1 cellular context compared by ENCODE assay signal in the genomic region with DNA sequence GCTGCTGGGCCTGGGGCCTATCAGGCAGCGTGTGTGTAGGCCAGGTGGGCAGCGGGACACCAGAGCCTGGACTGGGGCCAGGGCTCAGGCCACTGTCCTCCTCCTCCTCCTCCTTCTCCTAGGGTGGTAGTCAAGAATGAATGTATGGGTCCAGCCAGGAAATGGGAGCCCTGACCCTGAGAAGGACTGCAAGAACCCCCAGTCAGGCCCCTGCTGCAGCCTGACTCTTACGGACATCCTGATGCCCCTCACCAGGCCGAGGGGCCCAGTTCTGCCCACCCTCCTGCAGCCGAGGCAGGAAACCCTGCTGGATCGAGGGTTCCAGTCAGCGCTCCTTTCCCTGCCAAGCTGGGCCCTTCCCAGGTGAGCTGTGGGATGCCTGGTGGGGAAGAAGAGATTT.
TF ChIP-seq lines count a peak whose summit lies in the region.

No MANE protein-coding gene starts in this region.

TF ChIP-seq in SK-N-SH, 30 proteins besides CTCF, POLR2A, EP300 and RAD21 (continued from another document):
- TF ChIP-seq JUND (IDR thresholded peaks at IDR 0.05) (no peak), ELF1 (IDR thresholded peaks at IDR 0.05) (no peak), FOXJ3 (CRISPR knock-in tag; IDR thresholded peaks at IDR 0.05) (no peak)
